ENCODE assay signal across 19 cellular contexts in genomic region chr3:101017048-101017447, GRCh38. TPM values are rescaled to one million over a fixed set of nuclear protein-coding genes. Genes with fewer than 3 reads are reported as not detected.
DNase-seq lines count a peak whose midpoint lies in the region; ATAC-seq and TF ChIP-seq lines count a peak whose summit lies in the region.
"Had no signal": no experiment of that assay in that cellular context is flagged by ENCODE, and none has a peak within 500 bp of the region (broad histone marks: within the 10 kb centered on the region; RNA-seq: fewer than 3 reads in every experiment).

No MANE protein-coding gene starts in this region.

- H3K27ac ChIP-seq in CD8-positive, alpha-beta memory T cell (ENCODE audit: low read depth, low read length) = no peak overlapping the region
- no peak overlapping the region for H3K27ac ChIP-seq in neural progenitor cell
- H3K27ac ChIP-seq: adrenal gland, gastroesophageal sphincter, right lobe of liver, SJSA1 had no signal

- TF ChIP-seq CTCF in mesothelial cell of epicardium (IDR thresholded peaks at IDR 0.05; ENCODE audit: unreplicated experiment) (no peak), neural progenitor cell (IDR thresholded peaks at IDR 0.05) (no peak)

- H3K27me3 Mint-ChIP-seq in mesothelial cell of epicardium (ENCODE audit: low read depth) = no peaks in the 10 kb centered on the region
- H3K27me3 Mint-ChIP-seq in stimulated activated naive CD8-positive, alpha-beta T cell treated with anti-CD3 and anti-CD28 coated beads, Interleukin-15, amount 100 ng/mL, for 72 hours = no peaks in the 10 kb centered on the region
- peaks cover 0 to 4% of the 10 kb centered on the region in 2 donors for H3K27me3 Mint-ChIP-seq in CD8-positive, alpha-beta memory T cell
- H3K27me3 Mint-ChIP-seq in neural progenitor cell (ENCODE audit: insufficient read depth, low read depth) = no peaks in the 10 kb centered on the region

- H3K4me2 ChIP-seq in neural progenitor cell = no peak overlapping the region

- H3K9me3 Mint-ChIP-seq in mesothelial cell of epicardium (peaks cover 6% of the 10 kb centered on the region), neural progenitor cell (peaks cover 2% of the 10 kb centered on the region)
- peaks cover under 1 to 2% of the 10 kb centered on the region in 2 donors for H3K9me3 Mint-ChIP-seq in stimulated activated naive CD8-positive, alpha-beta T cell treated with anti-CD3 and anti-CD28 coated beads, Interleukin-15, amount 100 ng/mL, for 72 hours
- H3K9me3 Mint-ChIP-seq in CD8-positive, alpha-beta memory T cell = peaks cover 0 to 10% (median 7%) of the 10 kb centered on the region in 5 donors

- ATAC-seq in stimulated activated naive CD8-positive, alpha-beta T cell treated with anti-CD3 and anti-CD28 coated beads, Interleukin-15, amount 100 ng/mL, for 72 hours = no peak
- no peak for ATAC-seq in GM21786 (IDR thresholded peaks at IDR 0.05; ENCODE audit: unreplicated experiment)
- ATAC-seq: gastroesophageal sphincter had no signal

- no peak overlapping the region for H3K9ac ChIP-seq in neural progenitor cell

- no peak overlapping the region for H3K4me3 ChIP-seq in CD8-positive, alpha-beta memory T cell (ENCODE audit: low read length)
- H3K4me3 ChIP-seq in neural progenitor cell = no peak overlapping the region
- H3K4me3 ChIP-seq: adrenal gland, gastroesophageal sphincter, right lobe of liver, SJSA1 had no signal

- H3K9me3 ChIP-seq in CD8-positive, alpha-beta memory T cell (ENCODE audit: low read length) = no peaks in the 10 kb centered on the region
- no peaks in the 10 kb centered on the region for H3K9me3 ChIP-seq in neural progenitor cell (ENCODE audit: low read depth)
- H3K9me3 ChIP-seq: gastroesophageal sphincter, right lobe of liver, SJSA1 had no signal

- DNase-seq in AG20443 (ENCODE audit: low spot score) (peak; percentile 14), OCI-M1 (lab: John Stamatoyannopoulos, UW) (peak; percentile 21), dermis blood vessel endothelial cell (peak; percentile 67), mesothelial cell of epicardium (ENCODE audit: low spot score in 2 of 2, unreplicated experiment in 2 of 2) (no peak), neural progenitor cell (ENCODE audit: low spot score) (no peak)
- no peak for DNase-seq in stimulated activated naive CD8-positive, alpha-beta T cell treated with anti-CD3 and anti-CD28 coated beads, Interleukin-15, amount 100 ng/mL, for 72 hours
- DNase-seq in CD8-positive, alpha-beta memory T cell = no peak
- DNase-seq: activated CD4-positive, alpha-beta T cell treated with anti-CD3 and anti-CD28 coated beads for 1 hour; endodermal cell; left cardiac atrium; NCI-H69; right lobe of liver; stimulated activated CD4-positive, alpha-beta T cell treated with anti-CD3 and anti-CD28 coated beads, Interleukin-1b, Interleukin-23, amount 100 ng/mL, for 48 hours; T-helper 9 cell had no signal

- H4K20me1 ChIP-seq in neural progenitor cell (ENCODE audit: low read depth) = no peaks in the 10 kb centered on the region

- H3K4me1 Mint-ChIP-seq in mesothelial cell of epicardium = peaks cover 2% of the 10 kb centered on the region
- H3K4me1 Mint-ChIP-seq in stimulated activated naive CD8-positive, alpha-beta T cell treated with anti-CD3 and anti-CD28 coated beads, Interleukin-15, amount 100 ng/mL, for 72 hours = no peaks in the 10 kb centered on the region
- H3K4me1 Mint-ChIP-seq in CD8-positive, alpha-beta memory T cell = no peaks in the 10 kb centered on the region
- no peaks in the 10 kb centered on the region for H3K4me1 Mint-ChIP-seq in neural progenitor cell
- H3K4me1 Mint-ChIP-seq: endodermal cell had no signal

- CTCF ChIA-PET in CD8-positive, alpha-beta memory T cell (lab: Charles Lee) = no interaction called here

- no peaks in the 10 kb centered on the region for H3K36me3 Mint-ChIP-seq in mesothelial cell of epicardium
- H3K36me3 Mint-ChIP-seq in CD8-positive, alpha-beta memory T cell = peaks cover 0 to under 1% (median 0%) of the 10 kb centered on the region in 3 donors
- no peaks in the 10 kb centered on the region for H3K36me3 Mint-ChIP-seq in neural progenitor cell

- peak overlapping the region; percentile 37 for H3K27ac Mint-ChIP-seq in mesothelial cell of epicardium
- no peak overlapping the region for H3K27ac Mint-ChIP-seq in stimulated activated naive CD8-positive, alpha-beta T cell treated with anti-CD3 and anti-CD28 coated beads, Interleukin-15, amount 100 ng/mL, for 72 hours
- H3K27ac Mint-ChIP-seq in CD8-positive, alpha-beta memory T cell = no peak overlapping the region
- no peak overlapping the region for H3K27ac Mint-ChIP-seq in neural progenitor cell
- H3K27ac Mint-ChIP-seq: endodermal cell had no signal

- no peaks in the 10 kb centered on the region for H3K27me3 ChIP-seq in CD8-positive, alpha-beta memory T cell (ENCODE audit: insufficient read depth, low read length, poor library complexity, severe bottlenecking)
- H3K27me3 ChIP-seq in neural progenitor cell = no peaks in the 10 kb centered on the region
- H3K27me3 ChIP-seq: adrenal gland, gastroesophageal sphincter, right lobe of liver, SJSA1 had no signal

- H3K4me1 ChIP-seq in CD8-positive, alpha-beta memory T cell (ENCODE audit: insufficient read depth, low read length) = no peaks in the 10 kb centered on the region
- no peaks in the 10 kb centered on the region for H3K4me1 ChIP-seq in neural progenitor cell
- H3K4me1 ChIP-seq: right lobe of liver, SJSA1 had no signal

- no peaks in the 10 kb centered on the region for H3F3A ChIP-seq in neural progenitor cell (ENCODE audit: low read depth)

- H3K4me3 Mint-ChIP-seq in mesothelial cell of epicardium (no peak overlapping the region), neural progenitor cell (no peak overlapping the region)
- no peak overlapping the region for H3K4me3 Mint-ChIP-seq in stimulated activated naive CD8-positive, alpha-beta T cell treated with anti-CD3 and anti-CD28 coated beads, Interleukin-15, amount 100 ng/mL, for 72 hours
- no peak overlapping the region for H3K4me3 Mint-ChIP-seq in CD8-positive, alpha-beta memory T cell
- H3K4me3 Mint-ChIP-seq: endodermal cell had no signal

- no peak overlapping the region for H2AFZ ChIP-seq in neural progenitor cell (replicated peaks)

- no peaks in the 10 kb centered on the region for H3K79me2 ChIP-seq in neural progenitor cell (ENCODE audit: low read depth)

- H3K36me3 ChIP-seq in CD8-positive, alpha-beta memory T cell (ENCODE audit: insufficient read depth, low read length) = no peaks in the 10 kb centered on the region
- H3K36me3 ChIP-seq in neural progenitor cell = no peaks in the 10 kb centered on the region
- H3K36me3 ChIP-seq: adrenal gland, gastroesophageal sphincter, right lobe of liver, SJSA1 had no signal

- POLR2A ChIA-PET in CD8-positive, alpha-beta memory T cell (lab: Charles Lee) = no interaction called here

RNA-seq across cellular contexts. Expression of gene ABI3BP, which starts 23.8 kb away (rescaled TPM):
- total RNA-seq in dermis blood vessel endothelial cell = 9.5 and 32.0 TPM in 2 replicates
- 2.2 to 3.0 TPM (median 2.5 TPM) in 3 replicates for total RNA-seq in mesothelial cell of epicardium
- total RNA-seq in CD8-positive, alpha-beta memory T cell = not detected
- not detected for polyA plus RNA-seq in CD8-positive, alpha-beta memory T cell
- not detected in 2 replicates for total RNA-seq in neural progenitor cell (ENCODE audit: low replicate concordance)
- total RNA-seq: OCI-LY7 had no signal

Comparison
In these comparisons a context has a peak if more than half of its experiments do, and no peak if none do; other contexts are left out.
1. DNase-seq: peak in AG20443 (single experiment), OCI-M1 (single experiment) and dermis blood vessel endothelial cell (single experiment); none in mesothelial cell of epicardium (0 of 2), stimulated activated naive CD8-positive, alpha-beta T cell treated with anti-CD3 and anti-CD28 coated beads, Interleukin-15, amount 100 ng/mL, for 72 hours (0 of 2), CD8-positive, alpha-beta memory T cell (0 of 5) and neural progenitor cell (single experiment).